In the genomic region with DNA sequence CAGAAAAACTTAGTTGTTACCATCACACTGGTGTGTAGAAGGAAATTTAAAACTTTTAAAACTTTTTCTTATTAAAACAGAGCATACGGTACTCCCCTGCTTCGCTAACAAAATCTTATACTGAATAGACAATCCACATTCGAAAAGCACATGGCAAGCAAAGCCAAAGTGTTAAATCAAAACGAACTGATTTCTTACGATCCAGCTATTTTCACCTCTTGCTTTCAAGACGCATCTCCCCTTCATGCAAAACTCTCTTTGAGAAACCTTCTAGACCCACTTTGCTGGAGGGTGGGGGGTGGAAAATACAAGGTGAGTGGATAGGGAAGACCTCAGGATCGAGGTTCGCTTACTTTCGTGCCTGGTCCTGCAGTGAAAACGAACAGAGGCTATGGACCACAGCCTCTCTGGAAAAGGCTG, we compare ENCODE assay signal across 8 cellular contexts. TPM values are rescaled to one million over a fixed set of nuclear protein-coding genes. Genes with fewer than 3 reads are reported as not detected.
DNase-seq lines count a peak whose midpoint lies in the region; ATAC-seq and TF ChIP-seq lines count a peak whose summit lies in the region.

No MANE protein-coding gene starts in this region.

- DNase-seq in CD8-positive, alpha-beta T cell: no peak
- DNase-seq in MG63: no peak
- DNase-seq in effector memory CD4-positive, alpha-beta T cell: no peak
- DNase-seq in neural progenitor cell (ENCODE audit: low spot score): no peak
- no peak for DNase-seq in SK-N-DZ (ENCODE audit: low spot score)
- no peak for DNase-seq in SW 1271 (lab: John Stamatoyannopoulos, UW)
- DNase-seq in D341Med (ENCODE audit: low spot score): no peak
- no peak for DNase-seq in activated CD8-positive, alpha-beta memory T cell treated with anti-CD3 and anti-CD28 coated beads for 24 hours

- no peaks in the 10 kb centered on the region for H3K9me3 Mint-ChIP-seq in CD8-positive, alpha-beta T cell
- H3K9me3 Mint-ChIP-seq in neural progenitor cell: no peaks in the 10 kb centered on the region

- no peaks in the 10 kb centered on the region for H3K27me3 Mint-ChIP-seq in CD8-positive, alpha-beta T cell (ENCODE audit: low read depth)
- peaks cover 3% of the 10 kb centered on the region for H3K27me3 Mint-ChIP-seq in neural progenitor cell (ENCODE audit: insufficient read depth, low read depth)

- peak overlapping the region; percentile 89 for H3K27ac ChIP-seq in CD8-positive, alpha-beta T cell (ENCODE audit: low read depth, low read length)
- peak overlapping the region; percentile 94 for H3K27ac ChIP-seq in effector memory CD4-positive, alpha-beta T cell (ENCODE audit: insufficient read depth, low read length, poor library complexity, severe bottlenecking)
- H3K27ac ChIP-seq in neural progenitor cell: peak overlapping the region; percentile 95

- no peaks in the 10 kb centered on the region for H3K9me3 ChIP-seq in CD8-positive, alpha-beta T cell (ENCODE audit: low read length)
- no peaks in the 10 kb centered on the region for H3K9me3 ChIP-seq in MG63
- no peaks in the 10 kb centered on the region for H3K9me3 ChIP-seq in effector memory CD4-positive, alpha-beta T cell (ENCODE audit: control insufficient read depth, low read length)
- no peaks in the 10 kb centered on the region for H3K9me3 ChIP-seq in neural progenitor cell (ENCODE audit: low read depth)

- peaks cover 41% of the 10 kb centered on the region for H3K4me1 ChIP-seq in CD8-positive, alpha-beta T cell (ENCODE audit: insufficient read depth, low read length)
- peaks cover 25% of the 10 kb centered on the region for H3K4me1 ChIP-seq in effector memory CD4-positive, alpha-beta T cell (ENCODE audit: control insufficient read depth, insufficient read depth, low read length, poor library complexity, severe bottlenecking)
- H3K4me1 ChIP-seq in neural progenitor cell: peaks cover 27% of the 10 kb centered on the region

- no peaks in the 10 kb centered on the region for H3K27me3 ChIP-seq in CD8-positive, alpha-beta T cell (ENCODE audit: insufficient read depth, low read length)
- no peaks in the 10 kb centered on the region for H3K27me3 ChIP-seq in MG63
- no peaks in the 10 kb centered on the region for H3K27me3 ChIP-seq in effector memory CD4-positive, alpha-beta T cell (replicated peaks; ENCODE audit: control insufficient read depth, insufficient read depth, low read length, poor library complexity, severe bottlenecking)
- H3K27me3 ChIP-seq in neural progenitor cell: no peaks in the 10 kb centered on the region

- H3K36me3 Mint-ChIP-seq in CD8-positive, alpha-beta T cell: peaks cover 35% of the 10 kb centered on the region
- H3K36me3 Mint-ChIP-seq in neural progenitor cell: no peaks in the 10 kb centered on the region

- peaks cover 17% of the 10 kb centered on the region for H3F3A ChIP-seq in neural progenitor cell (ENCODE audit: low read depth)

- peak overlapping the region; percentile 97 for H3K27ac Mint-ChIP-seq in CD8-positive, alpha-beta T cell
- peak overlapping the region; percentile 99 for H3K27ac Mint-ChIP-seq in neural progenitor cell

- TF ChIP-seq CTCF in CD8-positive, alpha-beta T cell (IDR thresholded peaks at IDR 0.05): no peak
- TF ChIP-seq CTCF in neural progenitor cell (IDR thresholded peaks at IDR 0.05): no peak

- peaks cover 85% of the 10 kb centered on the region for H3K79me2 ChIP-seq in neural progenitor cell (ENCODE audit: low read depth)

- H3K4me3 Mint-ChIP-seq in CD8-positive, alpha-beta T cell: peak overlapping the region; percentile 98
- peak overlapping the region; percentile 99 for H3K4me3 Mint-ChIP-seq in neural progenitor cell

- H3K9ac ChIP-seq in neural progenitor cell: peak overlapping the region; percentile 96

- peaks cover 74% of the 10 kb centered on the region for H3K4me1 Mint-ChIP-seq in CD8-positive, alpha-beta T cell (ENCODE audit: low read depth)
- H3K4me1 Mint-ChIP-seq in neural progenitor cell: peaks cover 26% of the 10 kb centered on the region

- POLR2A ChIA-PET in CD8-positive, alpha-beta T cell (lab: Charles Lee): interaction anchor here (0.6 to 1.1 kb wide), 2 partner anchors 85 to 105 kb away, joined by 3 read pairs; a partner anchor contains a TSS

- peak overlapping the region; percentile 92 for H3K4me3 ChIP-seq in CD8-positive, alpha-beta T cell (ENCODE audit: low read depth, low read length)
- peak overlapping the region; percentile 91 for H3K4me3 ChIP-seq in MG63
- peak overlapping the region; percentile 86 for H3K4me3 ChIP-seq in effector memory CD4-positive, alpha-beta T cell (ENCODE audit: insufficient read depth, low read depth, low read length, poor library complexity, severe bottlenecking)
- peak overlapping the region; percentile 83 for H3K4me3 ChIP-seq in neural progenitor cell

- peak overlapping the region; percentile 70 for H2AFZ ChIP-seq in neural progenitor cell (replicated peaks)

- H4K20me1 ChIP-seq in neural progenitor cell (ENCODE audit: low read depth): peaks cover 48% of the 10 kb centered on the region

- CTCF ChIA-PET in CD8-positive, alpha-beta T cell (lab: Charles Lee): interaction anchor here (0.8 kb wide), 1 partner anchor 78 kb away, joined by 3 read pairs; no protein-coding TSS in a partner anchor

- no peaks in the 10 kb centered on the region for H3K36me3 ChIP-seq in CD8-positive, alpha-beta T cell (ENCODE audit: insufficient read depth, low read length)
- H3K36me3 ChIP-seq in MG63: peaks cover 24% of the 10 kb centered on the region
- no peaks in the 10 kb centered on the region for H3K36me3 ChIP-seq in effector memory CD4-positive, alpha-beta T cell (ENCODE audit: control insufficient read depth, insufficient read depth, low read length)
- H3K36me3 ChIP-seq in neural progenitor cell: no peaks in the 10 kb centered on the region

- intact Hi-C loops in CD8-positive, alpha-beta T cell (cut with DNase I, micrococcal nuclease): loop anchor here (2.0 to 10.0 kb wide), 7 partner anchors 35 to 1743 kb away; a partner anchor contains a TSS

- no peak for ATAC-seq in CD8-positive, alpha-beta T cell

- peak overlapping the region; percentile 88 for H3K4me2 ChIP-seq in neural progenitor cell

RNA-seq across cellular contexts. Expression of a gene that starts 0.3 kb away (rescaled TPM):
- total RNA-seq in CD8-positive, alpha-beta T cell: 10 to 100 TPM; 11.8 to 12.1 TPM
- total RNA-seq in MG63 (2014; rRNA removed; shearing (Covaris generic); ENCODE audit: low replicate concordance): 87.1 and 123 TPM in 2 replicates
- 46.6 and 70.8 TPM in 2 replicates for total RNA-seq in neural progenitor cell (ENCODE audit: low replicate concordance)
- 34.5 and 46.6 TPM in 2 replicates for polyA plus RNA-seq in SK-N-DZ (2014; cell fraction: cytosol; rRNA removed)
- polyA plus RNA-seq in SK-N-DZ (2014; cell fraction: nucleus; rRNA removed): 45.8 and 48.6 TPM in 2 replicates

RNA-seq across cellular contexts. Expression of a gene that starts 0.8 kb away (rescaled TPM):
- 10 to 100 TPM; 44.1 to 47.5 TPM for total RNA-seq in CD8-positive, alpha-beta T cell
- total RNA-seq in MG63 (2014; rRNA removed; shearing (Covaris generic); ENCODE audit: low replicate concordance): 30.4 and 52.9 TPM in 2 replicates
- total RNA-seq in neural progenitor cell (ENCODE audit: low replicate concordance): 65.1 and 103 TPM in 2 replicates
- polyA plus RNA-seq in SK-N-DZ (2014; cell fraction: cytosol; rRNA removed): 44.0 and 48.5 TPM in 2 replicates
- 69.5 and 72.4 TPM in 2 replicates for polyA plus RNA-seq in SK-N-DZ (2014; cell fraction: nucleus; rRNA removed)
